17 cellular contexts compared by ENCODE assay signal in the genomic region with DNA sequence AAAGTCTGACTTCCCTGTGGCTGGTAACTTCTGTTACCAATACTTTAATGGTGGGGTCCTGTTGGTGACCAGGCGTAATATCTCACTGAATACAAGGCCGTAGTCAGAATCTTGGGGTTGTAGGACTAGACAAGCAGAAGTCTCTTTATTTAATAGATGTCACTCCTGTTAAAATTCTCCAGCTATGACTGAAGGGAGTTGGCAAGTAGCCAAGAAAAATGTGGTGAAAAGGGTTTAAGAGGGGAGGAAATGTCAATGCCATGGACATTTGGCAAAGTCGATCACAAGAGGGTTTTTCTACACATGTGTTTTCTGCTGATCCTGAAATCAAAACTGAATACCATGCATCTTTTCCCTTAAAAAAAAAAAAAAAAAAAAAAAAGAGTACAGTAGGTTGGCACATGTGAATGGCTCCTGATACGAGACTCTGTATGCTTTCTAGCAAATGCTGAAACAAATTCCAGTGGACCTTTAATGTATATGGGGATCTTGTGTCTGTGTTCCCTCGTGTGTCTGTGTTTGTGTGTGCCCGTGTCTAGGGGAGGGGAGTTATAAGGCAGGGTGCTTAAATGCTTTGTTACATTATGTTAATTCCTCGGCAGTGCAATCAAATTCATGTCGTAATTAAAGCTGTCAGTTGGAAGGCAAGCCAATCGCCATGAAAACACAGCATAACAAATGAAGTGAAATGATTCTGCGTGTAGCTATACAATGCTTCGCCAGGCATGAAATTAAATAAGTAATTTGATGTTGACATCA.
A peak's percentile ranks its signal among the peaks of the same experiment; 100 is the strongest.
DNase-seq lines count a peak whose midpoint lies in the region; TF ChIP-seq lines count a peak whose summit lies in the region.
"Had no signal": no experiment of that assay in that cellular context is flagged by ENCODE, and none has a peak within 500 bp of the region (broad histone marks: within the 10 kb centered on the region; RNA-seq: fewer than 3 reads in every experiment).

No MANE protein-coding gene starts in this region.

- TF ChIP-seq CTCF in neural crest cell (conservative IDR thresholded peaks at IDR 0.05) (no peak), Calu3 (IDR thresholded peaks at IDR 0.05; ENCODE audit: unreplicated experiment) (no peak), esophagus muscularis mucosa (IDR thresholded peaks at IDR 0.05) (no peak)

- H3K9me3 ChIP-seq in HAP-1 (no peaks in the 10 kb centered on the region), esophagus muscularis mucosa (no peaks in the 10 kb centered on the region)
- H3K9me3 ChIP-seq: tibial artery had no signal

- no peak for TF ChIP-seq EP300 in esophagus muscularis mucosa (IDR thresholded peaks at IDR 0.05)

- intact Hi-C loops in Calu3 (cut with micrococcal nuclease; ENCODE audit: unreplicated experiment) (no loop called here), esophagus muscularis mucosa (cut with DNase I) (no loop called here)

- peak overlapping the region; percentile 46 for H3K27ac Mint-ChIP-seq in neural crest cell (ENCODE audit: unreplicated experiment)
- no peak overlapping the region for H3K27ac Mint-ChIP-seq in Calu3 (ENCODE audit: unreplicated experiment)
- H3K27ac Mint-ChIP-seq: H9; T-helper 2 cell treated with Interferon-gamma antibody and Interleukin-4, amounts not matched to agents 5 μg/mL and 100 μg/mL, for 36 hours had no signal

- BruUV-seq in Calu3 (replicated peaks; lab: Mats Ljungman, UMichigan): no TSS peak

- in situ Hi-C loops in HAP-1 (cut with MboI; ENCODE audit: low sequenced_read_pairs): no loop called here

- DNase-seq in HAP-1 (ENCODE audit: low spot score in 2 of 2) (peak; percentile 52 to 89), NCI-H1436 treated with DMSO at 0.1 percent for 48 hours (lab: John Stamatoyannopoulos, UW) (peak; percentile 63), RPMI8226 (peak; percentile 69), neural crest cell (ENCODE audit: low read depth, low spot score) (no peak), Calu3 (no peak), esophagus muscularis mucosa (ENCODE audit: extremely low spot score) (no peak)
- DNase-seq in activated effector memory CD4-positive, alpha-beta T cell treated with Interleukin-2 at 50 U/mL for 16 hours: no peak
- DNase-seq: activated CD4-positive, alpha-beta T cell treated with anti-CD3 and anti-CD28 coated beads for 1 hour; activated naive CD4-positive, alpha-beta T cell treated with Interleukin-2 at 50 U/mL for 16 hours; erythroblast; H9; NK-92 treated with Interleukin-12 subunit alpha and Interleukin-12 subunit beta, amount 100 ng/mL, for 24 hours; occipital lobe; Right ventricle myocardium superior; tibial artery had no signal

- H3K4me3 Mint-ChIP-seq in neural crest cell: peak overlapping the region; percentile 2
- H3K4me3 Mint-ChIP-seq in Calu3 (ENCODE audit: low read depth, unreplicated experiment): no peak overlapping the region
- H3K4me3 Mint-ChIP-seq: H9; T-helper 2 cell treated with Interferon-gamma antibody and Interleukin-4, amounts not matched to agents 5 μg/mL and 100 μg/mL, for 36 hours had no signal

- H3K36me3 ChIP-seq in HAP-1 (replicated peaks) (no peaks in the 10 kb centered on the region), esophagus muscularis mucosa (no peaks in the 10 kb centered on the region)
- H3K36me3 ChIP-seq: tibial artery had no signal

- no peak overlapping the region for H3K27ac ChIP-seq in esophagus muscularis mucosa (replicated peaks in 1 of 4)
- H3K27ac ChIP-seq: C4-2B, tibial artery had no signal

- no peak for TF ChIP-seq POLR2A in esophagus muscularis mucosa (IDR thresholded peaks at IDR 0.05; ENCODE audit: low read depth)

- H3K27me3 Mint-ChIP-seq in neural crest cell (ENCODE audit: low read depth) (no peaks in the 10 kb centered on the region), Calu3 (ENCODE audit: unreplicated experiment) (no peaks in the 10 kb centered on the region)

- H3K36me3 Mint-ChIP-seq in neural crest cell (ENCODE audit: low read depth) (no peaks in the 10 kb centered on the region), Calu3 (ENCODE audit: insufficient read depth, unreplicated experiment) (no peaks in the 10 kb centered on the region)

- CTCF ChIA-PET in Calu3 (lab: Charles Lee): no interaction called here

- H3K9me3 Mint-ChIP-seq in neural crest cell: no peaks in the 10 kb centered on the region
- peaks cover 5% of the 10 kb centered on the region for H3K9me3 Mint-ChIP-seq in Calu3 (ENCODE audit: low read depth, unreplicated experiment)
- H3K9me3 Mint-ChIP-seq: H9 had no signal

- H3K4me3 ChIP-seq in HAP-1: no peak overlapping the region
- H3K4me3 ChIP-seq in esophagus muscularis mucosa: no peak overlapping the region
- H3K4me3 ChIP-seq: tibial artery had no signal

- peaks cover 19% of the 10 kb centered on the region for H3K4me1 ChIP-seq in HAP-1
- H3K4me1 ChIP-seq in esophagus muscularis mucosa: peaks cover 5 to 32% (median 22%) of the 10 kb centered on the region in 4 donors

- H3K27me3 ChIP-seq in HAP-1 (ENCODE audit: low read depth) (no peaks in the 10 kb centered on the region), esophagus muscularis mucosa (no peaks in the 10 kb centered on the region)
- H3K27me3 ChIP-seq: tibial artery had no signal

- WGBS in esophagus muscularis mucosa: 84% methylated on average over 11 of the region's 11 CpGs

- H3K4me1 Mint-ChIP-seq in neural crest cell: peaks cover 36% of the 10 kb centered on the region
- H3K4me1 Mint-ChIP-seq in Calu3 (ENCODE audit: low read depth, unreplicated experiment): no peaks in the 10 kb centered on the region

Comparison
In these comparisons a context has a peak if more than half of its experiments do, and no peak if none do; other contexts are left out.
1. DNase-seq: peak in HAP-1 (2 of 2), NCI-H1436 treated with DMSO at 0.1 percent for 48 hours (single experiment) and RPMI8226 (single experiment); none in neural crest cell (single experiment), activated effector memory CD4-positive, alpha-beta T cell treated with Interleukin-2 at 50 U/mL for 16 hours (single experiment), Calu3 (single experiment) and esophagus muscularis mucosa (single experiment).